ENCODE assay signal across 22 cellular contexts in genomic region chrX:31836479-31836878, GRCh38.
"Had no signal": no experiment of that assay in that cellular context is flagged by ENCODE, and none has a peak within 500 bp of the region (broad histone marks: within the 10 kb centered on the region; RNA-seq: fewer than 3 reads in every experiment).

No MANE protein-coding gene starts in this region.

- H2AFZ ChIP-seq: parathyroid adenoma had no signal

- H3K9me3 Mint-ChIP-seq: stimulated activated memory B cell treated with anti-CD40 and anti-IgM and Interleukin-4, amounts not matched to agents 10 μg/mL and 1 μg/mL and 100 μg/mL, for 72 hours; stimulated activated naive CD8-positive, alpha-beta T cell treated with anti-CD3 and anti-CD28 coated beads, Interleukin-15, amount 100 ng/mL, for 72 hours had no signal

- DNase-seq: colonic mucosa; dermis blood vessel endothelial cell; erythroblast; foreskin keratinocyte; heart left ventricle; hippocampal formation; left ventricle myocardium superior; mesenchymal stem cell; midbrain; naive B cell; nephron progenitor cell; right cardiac atrium; stimulated activated CD4-positive, alpha-beta T cell treated with anti-CD3 and anti-CD28 coated beads, Interleukin-1b, Interleukin-23, amount 100 ng/mL, for 48 hours; stimulated activated CD4-positive, alpha-beta T cell treated with anti-CD3 and anti-CD28 coated beads, Interleukin-4, amount 100 ng/mL, for 24 hours; stimulated activated naive CD8-positive, alpha-beta T cell treated with anti-CD3 and anti-CD28 coated beads, Interleukin-15, amount 100 ng/mL, for 72 hours; testis; upper lobe of right lung had no signal

- H3K27ac ChIP-seq: colonic mucosa, foreskin keratinocyte, heart left ventricle, parathyroid adenoma, testis, tibial nerve, upper lobe of right lung, vagina had no signal

- H3K79me2 ChIP-seq: parathyroid adenoma had no signal

- H3K9me3 ChIP-seq: colonic mucosa, heart left ventricle, testis, tibial nerve, upper lobe of right lung, vagina had no signal

- H3K36me3 Mint-ChIP-seq: naive B cell; stimulated activated memory B cell treated with anti-CD40 and anti-IgM and Interleukin-4, amounts not matched to agents 10 μg/mL and 1 μg/mL and 100 μg/mL, for 72 hours had no signal

- H3K4me3 ChIP-seq: colonic mucosa, heart left ventricle, lung, testis, tibial nerve, upper lobe of right lung, vagina had no signal

- H3K27me3 Mint-ChIP-seq: naive B cell; stimulated activated memory B cell treated with anti-CD40 and anti-IgM and Interleukin-4, amounts not matched to agents 10 μg/mL and 1 μg/mL and 100 μg/mL, for 72 hours; stimulated activated naive CD8-positive, alpha-beta T cell treated with anti-CD3 and anti-CD28 coated beads, Interleukin-15, amount 100 ng/mL, for 72 hours had no signal

- H3K4me3 Mint-ChIP-seq: naive B cell; nephron progenitor cell; stimulated activated memory B cell treated with anti-CD40 and anti-IgM and Interleukin-4, amounts not matched to agents 10 μg/mL and 1 μg/mL and 100 μg/mL, for 72 hours; stimulated activated naive CD8-positive, alpha-beta T cell treated with anti-CD3 and anti-CD28 coated beads, Interleukin-15, amount 100 ng/mL, for 72 hours had no signal

- H3K27ac Mint-ChIP-seq: naive B cell; nephron progenitor cell; stimulated activated memory B cell treated with anti-CD40 and anti-IgM and Interleukin-4, amounts not matched to agents 10 μg/mL and 1 μg/mL and 100 μg/mL, for 72 hours; stimulated activated naive CD8-positive, alpha-beta T cell treated with anti-CD3 and anti-CD28 coated beads, Interleukin-15, amount 100 ng/mL, for 72 hours had no signal

- H3K9ac ChIP-seq: parathyroid adenoma had no signal

- H3K4me1 Mint-ChIP-seq: naive B cell; nephron progenitor cell; stimulated activated memory B cell treated with anti-CD40 and anti-IgM and Interleukin-4, amounts not matched to agents 10 μg/mL and 1 μg/mL and 100 μg/mL, for 72 hours; stimulated activated naive CD8-positive, alpha-beta T cell treated with anti-CD3 and anti-CD28 coated beads, Interleukin-15, amount 100 ng/mL, for 72 hours had no signal

- ATAC-seq: foreskin keratinocyte; left ventricle myocardium superior; right cardiac atrium; stimulated activated memory B cell treated with anti-CD40 and anti-IgM and Interleukin-4, amounts not matched to agents 10 μg/mL and 1 μg/mL and 100 μg/mL, for 72 hours; stimulated activated naive CD8-positive, alpha-beta T cell treated with anti-CD3 and anti-CD28 coated beads, Interleukin-15, amount 100 ng/mL, for 72 hours; upper lobe of right lung had no signal

- H3K36me3 ChIP-seq: colonic mucosa, heart left ventricle, tibial nerve, upper lobe of right lung, vagina had no signal

- H3K27me3 ChIP-seq: colonic mucosa, foreskin keratinocyte, heart left ventricle, testis, tibial nerve, upper lobe of right lung, vagina had no signal

- H3K4me1 ChIP-seq: colonic mucosa, foreskin keratinocyte, heart left ventricle, parathyroid adenoma, testis, tibial nerve, upper lobe of right lung, vagina had no signal
